Comparison of ENCODE assay signal across 9 cellular contexts in the genomic region with DNA sequence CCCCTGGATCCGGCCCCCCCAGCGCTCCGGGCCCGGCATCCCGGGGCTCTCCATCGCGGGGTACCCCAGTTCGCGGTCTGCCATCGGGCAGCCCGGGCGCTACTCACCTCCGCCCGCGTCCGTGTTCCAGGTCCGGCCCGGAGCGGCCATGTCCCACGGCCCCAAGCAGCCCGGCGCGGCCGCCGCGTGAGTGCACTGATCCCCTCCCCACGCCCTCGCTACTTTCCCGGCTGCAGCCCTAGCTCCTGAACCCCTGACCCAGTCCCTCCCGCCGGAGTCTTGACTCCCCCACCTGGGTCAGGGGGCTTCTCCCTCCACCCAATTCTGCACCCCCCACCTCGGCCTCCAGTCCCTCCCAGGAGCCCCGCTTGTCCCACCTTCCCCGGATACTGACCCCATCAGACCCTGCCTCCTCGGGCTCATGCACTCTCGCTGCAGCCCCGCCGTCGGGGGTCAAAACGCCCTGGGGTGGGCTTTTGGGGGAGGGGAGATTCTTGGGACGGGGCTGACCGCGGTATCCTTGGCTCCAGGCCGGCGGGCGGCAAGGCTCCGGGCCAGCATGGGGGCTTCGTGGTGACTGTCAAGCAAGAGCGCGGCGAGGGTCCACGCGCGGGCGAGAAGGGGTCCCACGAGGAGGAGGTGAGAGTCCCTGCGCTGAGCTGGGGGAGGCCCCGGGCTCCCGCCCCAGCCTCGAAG. TPM values are rescaled to one million over a fixed set of nuclear protein-coding genes. Genes with fewer than 3 reads are reported as not detected.
A peak's percentile ranks its signal among the peaks of the same experiment; 100 is the strongest.
DNase-seq lines count a peak whose midpoint lies in the region; ATAC-seq, FAIRE-seq and TF ChIP-seq lines count a peak whose summit lies in the region.
"Had no signal": no experiment of that assay in that cellular context is flagged by ENCODE, and none has a peak within 500 bp of the region (broad histone marks: within the 10 kb centered on the region; RNA-seq: fewer than 3 reads in every experiment).

No MANE protein-coding gene starts in this region.

- H3K36me3 Mint-ChIP-seq in natural killer cell, result no peaks in the 10 kb centered on the region

- no peak overlapping the region for H4K8ac ChIP-seq in H1 (ENCODE audit: extremely low read depth, insufficient read depth, low read length)

- peak overlapping the region; percentile 84 to 99 (median 93) for H3K4me3 ChIP-seq in BLaER1 treated with 17β-estradiol and CSF1 and Interleukin-3, amounts not matched to agents 10 nM and 100 nM
- peak overlapping the region; percentile 66 to 97 (median 82) for H3K4me3 ChIP-seq in H1 (ENCODE audit: extremely low read depth in 1 of 4, insufficient read depth in 2 of 4, low read depth in 3 of 4, low read length in 4 of 4)

- no peaks in the 10 kb centered on the region for H3K9me3 Mint-ChIP-seq in natural killer cell

- peak overlapping the region; percentile 82 to 96 (median 91) for H3K4me2 ChIP-seq in BLaER1 treated with 17β-estradiol and CSF1 and Interleukin-3, amounts not matched to agents 10 nM and 100 nM
- H3K4me2 ChIP-seq in H1 (ENCODE audit: insufficient read depth in 1 of 2, low read depth in 2 of 2, low read length in 2 of 2), result peak overlapping the region; percentile 70 to 77

- H3K79me2 ChIP-seq in H1 (ENCODE audit: control insufficient read depth in 1 of 2, insufficient read depth in 2 of 2, low read length in 2 of 2), result no peaks in the 10 kb centered on the region

- peaks cover 21% of the 10 kb centered on the region; the same call in 1 of the 2 replicates for H3K23me2 ChIP-seq in H1 (ENCODE audit: low read depth, low read length)

- peak overlapping the region in 10 of 11 experiments; percentile 76 to 95 (median 88); a peak in 21 of 22 replicates for H3K27ac ChIP-seq in BLaER1 treated with 17β-estradiol and CSF1 and Interleukin-3, amounts not matched to agents 10 nM and 100 nM
- peak overlapping the region; percentile 51; the same call in 1 of the 2 replicates for H3K27ac ChIP-seq in H1 (ENCODE audit: low read depth, low read length)

- H3K9ac ChIP-seq in BLaER1 treated with 17β-estradiol and CSF1 and Interleukin-3, amounts not matched to agents 10 nM and 100 nM, result peak overlapping the region; percentile 87 to 96 (median 93)
- peak overlapping the region in 3 of 4 experiments; percentile 42 to 60 (median 56); a peak in 5 of 7 replicates for H3K9ac ChIP-seq in H1 (replicated peaks in 1 of 4; ENCODE audit: extremely low read depth in 1 of 4, low read depth in 3 of 4, low read length in 3 of 4)

- TF ChIP-seq EP300 in H1 (IDR thresholded peaks at IDR 0.05; ENCODE audit: borderline replicate concordance in 1 of 2, low read depth in 2 of 2, low read length in 2 of 2), result no peak

- no peak for TF ChIP-seq RAD21 in H1 (IDR thresholded peaks at IDR 0.05 in 1 of 2, conservative IDR thresholded peaks at IDR 0.05 in 1 of 2; ENCODE audit: low read depth in 2 of 2, low read length in 2 of 2)

- no peak overlapping the region for H4K5ac ChIP-seq in H1 (ENCODE audit: insufficient read length, low read depth, low read length)

- no peak; a peak in 1 of 3 replicates for TF ChIP-seq POLR2A in H1 (IDR thresholded peaks at IDR 0.05; ENCODE audit: control extremely low read depth in 1 of 2, low read depth in 2 of 2, low read length in 2 of 2)

- H3K4me1 ChIP-seq in BLaER1 treated with 17β-estradiol and CSF1 and Interleukin-3, amounts not matched to agents 10 nM and 100 nM, result peaks cover 7 to 34% (median 11%) of the 10 kb centered on the region in 10 experiments
- H3K4me1 ChIP-seq in H1 (replicated peaks in 1 of 4; ENCODE audit: control insufficient read depth in 3 of 4, insufficient read depth in 4 of 4, low read length in 3 of 4), result peaks cover 3 to 15% (median 12%) of the 10 kb centered on the region in 4 experiments; a peak in 6 of 7 replicates

- intact Hi-C loops in natural killer cell (cut with micrococcal nuclease), result loop anchor here (2.0 kb wide), 2 partner anchors 53 to 67 kb away; a partner anchor contains a TSS

- H2BK15ac ChIP-seq in H1 (ENCODE audit: low read length), result no peak overlapping the region

- no peak overlapping the region for H4K91ac ChIP-seq in H1 (replicated peaks; ENCODE audit: insufficient read length, low read length)

- H3K27me3 Mint-ChIP-seq in natural killer cell (ENCODE audit: low read depth in 2 of 2), result no peaks in the 10 kb centered on the region

- H3K18ac ChIP-seq in H1 (ENCODE audit: extremely low read depth, low read length), result peak overlapping the region; percentile 32; the same call in 1 of the 2 replicates

- H2BK5ac ChIP-seq in H1 (ENCODE audit: low read depth, low read length), result peak overlapping the region; percentile 24; the same call in 1 of the 2 replicates

- peak; percentile 18 for DNase-seq in OCI-M1 (lab: John Stamatoyannopoulos, UW)
- DNase-seq in H1 (ENCODE audit: low read depth in 1 of 2, low spot score in 2 of 2), result peak in 1 of 2 experiments; percentile 73
- no peak for DNase-seq in natural killer cell
- no peak for DNase-seq in RCC 7860 (ENCODE audit: low spot score)
- DNase-seq in KBM-7, result no peak
- DNase-seq in midbrain (lab: John Stamatoyannopoulos, UW), result no peak

- peak; percentile 17 for ATAC-seq in GM21528 (IDR thresholded peaks at IDR 0.05; ENCODE audit: low FRiP score, unreplicated experiment)
- peak in 2 of 3 donors; percentile 1 to 6 for ATAC-seq in natural killer cell

- peak overlapping the region; percentile 87 for H3K4me3 Mint-ChIP-seq in natural killer cell

- in situ Hi-C loops in KBM-7 (cut with MboI; ENCODE audit: low pct_unique_long_range_greater_than_20kb, low sequenced_read_pairs), result no loop called here

- H2BK12ac ChIP-seq in H1 (ENCODE audit: low read depth, low read length), result no peak overlapping the region

- no peak overlapping the region for H2BK120ac ChIP-seq in H1 (replicated peaks; ENCODE audit: low read depth, low read length)

- H2AK5ac ChIP-seq in H1 (ENCODE audit: low read depth, low read length), result no peak overlapping the region

- TF ChIP-seq CTCF in H1 (IDR thresholded peaks at IDR 0.05; ENCODE audit: control extremely low read depth in 1 of 3, insufficient read depth in 1 of 3, low read depth in 1 of 3, low read length in 3 of 3) (no peak), natural killer cell (IDR thresholded peaks at IDR 0.05) (no peak)

- peaks cover 7 to 25% of the 10 kb centered on the region in 2 donors for H3K4me1 Mint-ChIP-seq in natural killer cell

- no peak for FAIRE-seq in H1 (lab: Jason Lieb, UNC)
- no peak for FAIRE-seq in RCC 7860 (lab: Jason Lieb, UNC)

- no peaks in the 10 kb centered on the region for H3K79me1 ChIP-seq in H1 (ENCODE audit: low read depth, low read length)

- no peaks in the 10 kb centered on the region for H3K27me3 ChIP-seq in BLaER1 treated with 17β-estradiol and CSF1 and Interleukin-3, amounts not matched to agents 10 nM and 100 nM
- no peaks in the 10 kb centered on the region for H3K27me3 ChIP-seq in H1 (replicated peaks in 1 of 4; ENCODE audit: control insufficient read depth in 3 of 4, extremely low read depth in 1 of 4, insufficient read depth in 3 of 4, low read length in 3 of 4)

- H2AFZ ChIP-seq in H1 (ENCODE audit: low read length), result no peak overlapping the region

- H3K14ac ChIP-seq in H1 (ENCODE audit: insufficient read length), result no peak overlapping the region

- CTCF ChIA-PET in H1 (lab: Charles Lee; ENCODE audit: partially characterized antibody), result interaction anchor here (0.7 to 6.6 kb wide), 5 partner anchors 18 to 94 kb away, joined by 3 to 51 read pairs (median 3); no protein-coding TSS in a partner anchor

- H4K20me1 ChIP-seq in BLaER1 treated with 17β-estradiol and CSF1 and Interleukin-3, amounts not matched to agents 10 nM and 100 nM, result peaks cover 0 to 36% (median 17%) of the 10 kb centered on the region in 11 experiments; a peak in 16 of 22 replicates
- peaks cover 3 to 8% of the 10 kb centered on the region in 2 experiments for H4K20me1 ChIP-seq in H1 (replicated peaks in 1 of 2; ENCODE audit: control insufficient read depth in 1 of 2, insufficient read depth in 2 of 2, low read length in 2 of 2)

- no peak overlapping the region for H2BK20ac ChIP-seq in H1 (ENCODE audit: low read length)

- H3K27ac Mint-ChIP-seq in natural killer cell, result peak overlapping the region in 1 of 2 donors; percentile 85

- H3K36me3 ChIP-seq in BLaER1 treated with 17β-estradiol and CSF1 and Interleukin-3, amounts not matched to agents 10 nM and 100 nM, result peaks cover 13 to 34% (median 28%) of the 10 kb centered on the region in 11 experiments
- no peaks in the 10 kb centered on the region for H3K36me3 ChIP-seq in H1 (ENCODE audit: control insufficient read depth in 2 of 4, insufficient read depth in 4 of 4, low read length in 3 of 4)

- no peaks in the 10 kb centered on the region for H3K9me3 ChIP-seq in BLaER1 treated with 17β-estradiol and CSF1 and Interleukin-3, amounts not matched to agents 10 nM and 100 nM (replicated peaks in 1 of 11)
- H3K9me3 ChIP-seq in H1 (ENCODE audit: insufficient read depth in 2 of 2, low read depth in 1 of 2, low read length in 1 of 2), result no peaks in the 10 kb centered on the region

- no peak overlapping the region for H3K23ac ChIP-seq in H1 (ENCODE audit: insufficient read length)

- POLR2A ChIA-PET in H1 (lab: Charles Lee; ENCODE audit: partially characterized antibody), result interaction anchor here (0.6 to 2.2 kb wide), 6 partner anchors 14 to 412 kb away, joined by 3 to 5 read pairs (median 3); a partner anchor contains a TSS

- H3K4ac ChIP-seq in H1 (replicated peaks; ENCODE audit: insufficient read length, low read depth, low read length), result peak overlapping the region; percentile 69

- no peak overlapping the region for H3K56ac ChIP-seq in H1 (replicated peaks; ENCODE audit: insufficient read length, low read depth, low read length)

- WGBS in H1 (ENCODE audit: extremely low coverage in 1 of 2, insufficient coverage in 1 of 2, insufficient read length in 1 of 2, insufficient replicate concordance in 2 of 2, low coverage in 1 of 2, low lambda C conversion rate in 2 of 2, missing lambda C conversion rate in 1 of 2), 2 experiments, result 1% methylated on average over 30 of the region's 60 CpGs; no CpG with 5 or more reads in 1 of the 2 experiments

RNA-seq across cellular contexts. Expression of a gene that starts 0.6 kb away (rescaled TPM):
- total RNA-seq in H1 (2021; fragmentation: NEBNext Ultra II Directional; extraction: Animal tissue kit (Norgen Biotek cat#: 25700)), result 74.2 and 76.1 TPM in 2 replicates
- 42.9 and 63.9 TPM in 2 replicates for polyA plus RNA-seq in H1 (2011; rRNA removed)
- 62.4 TPM for polyA plus RNA-seq in H1 (2011; cell fraction: cytosol; rRNA removed)
- 98.9 TPM for polyA plus RNA-seq in H1 (2011; cell fraction: nucleus; rRNA removed)
- 44.6 to 66.7 TPM (median 62.4 TPM) in 4 replicates for polyA plus RNA-seq in H1 (2012, experiment 1 of 2)
- 60.0 TPM for polyA plus RNA-seq in H1 (2012, experiment 2 of 2)
- 69.5 TPM for polyA plus RNA-seq in H1 (2013, experiment 1 of 2)
- 62.3 TPM for polyA plus RNA-seq in H1 (2013, experiment 2 of 2)
- polyA minus RNA-seq in H1 (2011; rRNA and poly(A)+ RNA removed), result 5.2 and 6.5 TPM in 2 replicates
- 25.2 TPM for polyA minus RNA-seq in H1 (2011; cell fraction: cytosol; rRNA and poly(A)+ RNA removed)
- polyA minus RNA-seq in H1 (2011; cell fraction: nucleus; rRNA and poly(A)+ RNA removed), result 26.3 TPM
- 10 to 100 TPM; 45.8 to 57.5 (median 52.1) TPM for total RNA-seq in natural killer cell

RNA-seq across cellular contexts. Expression of a gene that starts 12.0 kb away (rescaled TPM):
- total RNA-seq in H1 (2021; fragmentation: NEBNext Ultra II Directional; extraction: Animal tissue kit (Norgen Biotek cat#: 25700)), result 0.96 and 1.2 TPM in 2 replicates
- 1.0 and 1.3 TPM in 2 replicates for polyA plus RNA-seq in H1 (2011; rRNA removed)
- polyA plus RNA-seq in H1 (2011; cell fraction: cytosol; rRNA removed), result 0.70 TPM
- polyA plus RNA-seq in H1 (2011; cell fraction: nucleus; rRNA removed), result 2.2 TPM
- polyA plus RNA-seq in H1 (2012, experiment 1 of 2), result 0.86 to 1.2 TPM (median 0.93 TPM) in 4 replicates
- 0.75 TPM for polyA plus RNA-seq in H1 (2012, experiment 2 of 2)
- polyA plus RNA-seq in H1 (2013, experiment 1 of 2), result 2.5 TPM
- 2.3 TPM for polyA plus RNA-seq in H1 (2013, experiment 2 of 2)
- polyA minus RNA-seq in H1 (2011; rRNA and poly(A)+ RNA removed), result 0.82 and 1.3 TPM in 2 replicates
- 1.0 TPM for polyA minus RNA-seq in H1 (2011; cell fraction: cytosol; rRNA and poly(A)+ RNA removed)
- polyA minus RNA-seq in H1 (2011; cell fraction: nucleus; rRNA and poly(A)+ RNA removed), result 0.80 TPM
- under 1 TPM; 0.28 to 0.66 (median 0.56) TPM for total RNA-seq in natural killer cell
- total RNA-seq: renal cortical epithelial cell had no signal

RNA-seq across cellular contexts. Expression of a gene that starts 15.9 kb away (rescaled TPM):
- total RNA-seq in H1 (2021; fragmentation: NEBNext Ultra II Directional; extraction: Animal tissue kit (Norgen Biotek cat#: 25700)), result 59.6 and 62.5 TPM in 2 replicates
- 71.3 and 110 TPM in 2 replicates for polyA plus RNA-seq in H1 (2011; rRNA removed)
- 71.6 TPM for polyA plus RNA-seq in H1 (2011; cell fraction: cytosol; rRNA removed)
- polyA plus RNA-seq in H1 (2011; cell fraction: nucleus; rRNA removed), result 146 TPM
- polyA plus RNA-seq in H1 (2012, experiment 1 of 2), result 48.8 to 71.1 TPM (median 62.8 TPM) in 4 replicates
- polyA plus RNA-seq in H1 (2012, experiment 2 of 2), result 48.1 TPM
- polyA plus RNA-seq in H1 (2013, experiment 1 of 2), result 64.5 TPM
- polyA plus RNA-seq in H1 (2013, experiment 2 of 2), result 71.3 TPM
- 30.6 and 31.0 TPM in 2 replicates for polyA minus RNA-seq in H1 (2011; rRNA and poly(A)+ RNA removed)
- 48.5 TPM for polyA minus RNA-seq in H1 (2011; cell fraction: cytosol; rRNA and poly(A)+ RNA removed)
- 41.9 TPM for polyA minus RNA-seq in H1 (2011; cell fraction: nucleus; rRNA and poly(A)+ RNA removed)
- total RNA-seq in natural killer cell, result 10 to 100 TPM; 29.8 to 34.5 (median 33.6) TPM

RNA-seq across cellular contexts. Expression of a gene that starts 33.4 kb away (rescaled TPM):
- 0.50 and 0.75 TPM in 2 replicates for total RNA-seq in H1 (2021; fragmentation: NEBNext Ultra II Directional; extraction: Animal tissue kit (Norgen Biotek cat#: 25700))
- 0.39 and 0.80 TPM in 2 replicates for polyA plus RNA-seq in H1 (2011; rRNA removed)
- polyA plus RNA-seq in H1 (2011; cell fraction: cytosol; rRNA removed), result 0.31 TPM
- polyA plus RNA-seq in H1 (2011; cell fraction: nucleus; rRNA removed), result 0.20 TPM
- polyA plus RNA-seq in H1 (2012, experiment 1 of 2), result 0.22 to 0.59 TPM (median 0.48 TPM) in 4 replicates
- 0.39 TPM for polyA plus RNA-seq in H1 (2012, experiment 2 of 2)
- polyA plus RNA-seq in H1 (2013, experiment 1 of 2), result 0.97 TPM
- polyA plus RNA-seq in H1 (2013, experiment 2 of 2), result 1.2 TPM
- polyA minus RNA-seq in H1 (2011; rRNA and poly(A)+ RNA removed), result 0.10 and 0.22 TPM in 2 replicates
- polyA minus RNA-seq in H1 (2011; cell fraction: cytosol; rRNA and poly(A)+ RNA removed), result not detected
- 0.40 TPM for polyA minus RNA-seq in H1 (2011; cell fraction: nucleus; rRNA and poly(A)+ RNA removed)
- total RNA-seq in natural killer cell, result 1 to 10 TPM; 1.4 to 2.1 (median 2.1) TPM

RNA-seq across cellular contexts. Expression of a gene that starts 34.3 kb away (rescaled TPM):
- 1.0 and 1.1 TPM in 2 replicates for total RNA-seq in H1 (2021; fragmentation: NEBNext Ultra II Directional; extraction: Animal tissue kit (Norgen Biotek cat#: 25700))
- 0.49 TPM in 1 of 2 replicates, not detected in the other for polyA plus RNA-seq in H1 (2011; rRNA removed)
- polyA plus RNA-seq in H1 (2011; cell fraction: cytosol; rRNA removed), result 0.34 TPM
- polyA plus RNA-seq in H1 (2011; cell fraction: nucleus; rRNA removed), result 6.0 TPM
- 0.94 to 2.2 TPM (median 1.6 TPM) in 3 of 4 replicates, not detected in the other for polyA plus RNA-seq in H1 (2012, experiment 1 of 2)
- 1.3 TPM for polyA plus RNA-seq in H1 (2012, experiment 2 of 2)
- polyA plus RNA-seq in H1 (2013, experiment 1 of 2), result 0.45 TPM
- 0.17 TPM for polyA plus RNA-seq in H1 (2013, experiment 2 of 2)
- 0.32 TPM in 1 of 2 replicates, not detected in the other for polyA minus RNA-seq in H1 (2011; rRNA and poly(A)+ RNA removed)
- polyA minus RNA-seq in H1 (2011; cell fraction: cytosol; rRNA and poly(A)+ RNA removed), result not detected
- not detected for polyA minus RNA-seq in H1 (2011; cell fraction: nucleus; rRNA and poly(A)+ RNA removed)
- total RNA-seq in natural killer cell, result 10 to 100 TPM in 1 of 3 donors, 1 to 10 TPM in 2; 5.9 to 11.6 (median 6.4) TPM
- total RNA-seq: renal cortical epithelial cell had no signal
